ENCODE assay signal across 17 cellular contexts in genomic region chr5:12399868-12400267, GRCh38.
DNase-seq lines count a peak whose midpoint lies in the region; ATAC-seq and TF ChIP-seq lines count a peak whose summit lies in the region.
"Had no signal": no experiment of that assay in that cellular context is flagged by ENCODE, and none has a peak within 500 bp of the region (broad histone marks: within the 10 kb centered on the region; RNA-seq: fewer than 3 reads in every experiment).

No MANE protein-coding gene starts in this region.

- H3K23ac ChIP-seq in mesendoderm (ENCODE audit: low read length) = no peak overlapping the region

- CTCF ChIA-PET in mammary epithelial cell (lab: Charles Lee; ENCODE audit: low non-redundant PET) = no interaction called here

- H2AFZ ChIP-seq in mammary epithelial cell (ENCODE audit: low read depth, low read length) = peak overlapping the region; percentile 26

- no peak overlapping the region for H4K8ac ChIP-seq in mesendoderm (ENCODE audit: low read depth, low read length)

- dilution Hi-C loops in mammary epithelial cell (cut with HindIII; ENCODE audit: low sequenced_read_pairs) = no loop called here

- no peak for ATAC-seq in HG03045 (IDR thresholded peaks at IDR 0.05; ENCODE audit: unreplicated experiment)
- ATAC-seq: Panc1, Right ventricle myocardium inferior had no signal

- H3K4me3 ChIP-seq in mammary epithelial cell (replicated peaks in 1 of 3; ENCODE audit: insufficient read depth in 1 of 3, low read depth in 2 of 3, low read length in 3 of 3) (no peak overlapping the region), mesendoderm (ENCODE audit: low read length) (no peak overlapping the region), left ventricle myocardium inferior (no peak overlapping the region)

- H3K9ac ChIP-seq in mammary epithelial cell (ENCODE audit: insufficient read depth, low read length) (no peak overlapping the region), mesendoderm (ENCODE audit: low read length) (no peak overlapping the region)

- TF ChIP-seq CTCF in mammary epithelial cell (conservative IDR thresholded peaks at IDR 0.05 in 1 of 2, IDR thresholded peaks at IDR 0.05 in 1 of 2; ENCODE audit: extremely low read depth in 1 of 2, insufficient read depth in 1 of 2, low read depth in 1 of 2, low read length in 2 of 2) = no peak
- no peak for TF ChIP-seq CTCF in left ventricle myocardium inferior (IDR thresholded peaks at IDR 0.05; ENCODE audit: borderline replicate concordance)

- no peak overlapping the region for H2BK120ac ChIP-seq in mesendoderm (ENCODE audit: low read depth, low read length)

- H2BK15ac ChIP-seq in mesendoderm (replicated peaks; ENCODE audit: low read depth) = no peak overlapping the region

- no peak for TF ChIP-seq RAD21 in Ishikawa (IDR thresholded peaks at IDR 0.05; ENCODE audit: low read depth)

- WGBS in mammary epithelial cell (ENCODE audit: low coverage, missing lambda C conversion rate) = 74% methylated on average over 2 of the region's 2 CpGs
- WGBS in mesendoderm (ENCODE audit: extremely low coverage, insufficient coverage, low lambda C conversion rate) = no CpG with 5 or more reads among the region's 2 CpGs

- no peaks in the 10 kb centered on the region for H3K79me1 ChIP-seq in mesendoderm (ENCODE audit: low read length)

- H3K4me1 ChIP-seq in mammary epithelial cell (ENCODE audit: insufficient read depth, low read length) = peaks cover 8% of the 10 kb centered on the region
- H3K4me1 ChIP-seq in mesendoderm (ENCODE audit: control insufficient read depth, low read depth, low read length) = no peaks in the 10 kb centered on the region
- no peaks in the 10 kb centered on the region for H3K4me1 ChIP-seq in left ventricle myocardium inferior

- BruUV-seq in mammary epithelial cell (replicated peaks; lab: Mats Ljungman, UMichigan) = no TSS peak

- H3K56ac ChIP-seq in mesendoderm (ENCODE audit: low read length) = no peak overlapping the region

- intact Hi-C loops in mammary epithelial cell (cut with micrococcal nuclease) (no loop called here), left ventricle myocardium inferior (cut with micrococcal nuclease) (no loop called here)

- H3K36me3 ChIP-seq in mammary epithelial cell (ENCODE audit: insufficient read depth, low read length) = no peaks in the 10 kb centered on the region
- no peaks in the 10 kb centered on the region for H3K36me3 ChIP-seq in mesendoderm (ENCODE audit: control insufficient read depth, insufficient read depth, low read length)
- no peaks in the 10 kb centered on the region for H3K36me3 ChIP-seq in left ventricle myocardium inferior

- H4K5ac ChIP-seq in mesendoderm (ENCODE audit: low read length) = no peak overlapping the region

- H3K18ac ChIP-seq in mesendoderm (ENCODE audit: low read length) = no peak overlapping the region

- H3K9me3 ChIP-seq in mammary epithelial cell (replicated peaks; ENCODE audit: insufficient read depth, low read length) = no peaks in the 10 kb centered on the region
- H3K9me3 ChIP-seq in left ventricle myocardium inferior (replicated peaks) = peaks cover 10% of the 10 kb centered on the region

- no peak overlapping the region for H3K4ac ChIP-seq in mesendoderm (ENCODE audit: low read depth, low read length)

- H2AK5ac ChIP-seq in mesendoderm (ENCODE audit: low read length) = no peak overlapping the region

- H3K27ac ChIP-seq in mammary epithelial cell (ENCODE audit: insufficient read depth, low read depth, low read length) (no peak overlapping the region), mesendoderm (ENCODE audit: low read depth, low read length) (no peak overlapping the region), left ventricle myocardium inferior (replicated peaks) (no peak overlapping the region)

- no peaks in the 10 kb centered on the region for H3K79me2 ChIP-seq in mammary epithelial cell (ENCODE audit: insufficient read depth, low read length)
- H3K79me2 ChIP-seq in mesendoderm (ENCODE audit: control insufficient read depth, insufficient read depth, low read length) = no peaks in the 10 kb centered on the region

- H4K20me1 ChIP-seq in mammary epithelial cell (ENCODE audit: insufficient read depth, low read length) = no peaks in the 10 kb centered on the region

- peak; percentile 38; the same call in 1 of the 2 replicates for TF ChIP-seq EP300 in Ishikawa (IDR thresholded peaks at IDR 0.05; ENCODE audit: borderline replicate concordance)

- in situ Hi-C loops in mammary epithelial cell (cut with MboI; ENCODE audit: low sequenced_read_pairs in 2 of 2) = no loop called here

- DNase-seq in OCI-M1 (lab: John Stamatoyannopoulos, UW) (peak; percentile 6), mammary epithelial cell (peak; percentile 1), mesendoderm (peak; percentile 14), left ventricle myocardium inferior (no peak), NCI-H187 (lab: John Stamatoyannopoulos, UW) (no peak)
- DNase-seq: CD4-positive, CD25-positive, alpha-beta regulatory T cell; DND-41; GOT3; HCEC 1CT; KBM-7; NCI-H1105 treated with DMSO at 0.1 percent for 48 hours; NCI-H446 treated with DMSO at 0.1 percent for 48 hours; NCI-H69 had no signal

- H3K27me3 ChIP-seq in mammary epithelial cell (ENCODE audit: insufficient read depth, low read length) (no peaks in the 10 kb centered on the region), mesendoderm (ENCODE audit: insufficient read depth, low read length, poor library complexity) (no peaks in the 10 kb centered on the region), left ventricle myocardium inferior (ENCODE audit: low read depth) (no peaks in the 10 kb centered on the region)

- H2BK5ac ChIP-seq in mesendoderm (ENCODE audit: low read length) = no peak overlapping the region

- H3K4me2 ChIP-seq in mammary epithelial cell (ENCODE audit: insufficient read depth, low read depth, low read length) = peak overlapping the region; percentile 23
- no peak overlapping the region for H3K4me2 ChIP-seq in mesendoderm (ENCODE audit: low read length)

TF ChIP-seq in Ishikawa, 13 proteins besides CTCF, POLR2A, EP300 and RAD21:
- TF ChIP-seq FOXM1 (IDR thresholded peaks at IDR 0.05; ENCODE audit: borderline replicate concordance, low read depth) = peak; percentile 32; the same call in 1 of the 2 replicates
- TF ChIP-seq CEBPB (IDR thresholded peaks at IDR 0.05) = no peak
- peak; percentile 22; the same call in 1 of the 2 replicates for TF ChIP-seq TCF12 (IDR thresholded peaks at IDR 0.05; ENCODE audit: low read depth)
- TF ChIP-seq YY1 (IDR thresholded peaks at IDR 0.05; ENCODE audit: low read depth) = no peak
- no peak for TF ChIP-seq EGR1 (IDR thresholded peaks at IDR 0.05)
- TF ChIP-seq NFIC (IDR thresholded peaks at IDR 0.05) = peak; percentile 60
- TF ChIP-seq ZBTB7A (IDR thresholded peaks at IDR 0.05; ENCODE audit: low read depth) = no peak
- no peak for TF ChIP-seq MAX (IDR thresholded peaks at IDR 0.05)
- TF ChIP-seq TAF1 (IDR thresholded peaks at IDR 0.05; ENCODE audit: low read depth) = no peak
- TF ChIP-seq CREB1 (IDR thresholded peaks at IDR 0.05; ENCODE audit: low read depth) = no peak
- no peak for TF ChIP-seq USF1 (IDR thresholded peaks at IDR 0.05)
- peak; percentile 68 for TF ChIP-seq TEAD4 (IDR thresholded peaks at IDR 0.05)

Comparison
In these comparisons a context has a peak if more than half of its experiments do, and no peak if none do; other contexts are left out.
1. DNase-seq: peak in OCI-M1 (single experiment), mammary epithelial cell (single experiment) and mesendoderm (single experiment); none in left ventricle myocardium inferior (single experiment) and NCI-H187 (0 of 2).